9 cellular contexts compared by ENCODE assay signal in the genomic region with DNA sequence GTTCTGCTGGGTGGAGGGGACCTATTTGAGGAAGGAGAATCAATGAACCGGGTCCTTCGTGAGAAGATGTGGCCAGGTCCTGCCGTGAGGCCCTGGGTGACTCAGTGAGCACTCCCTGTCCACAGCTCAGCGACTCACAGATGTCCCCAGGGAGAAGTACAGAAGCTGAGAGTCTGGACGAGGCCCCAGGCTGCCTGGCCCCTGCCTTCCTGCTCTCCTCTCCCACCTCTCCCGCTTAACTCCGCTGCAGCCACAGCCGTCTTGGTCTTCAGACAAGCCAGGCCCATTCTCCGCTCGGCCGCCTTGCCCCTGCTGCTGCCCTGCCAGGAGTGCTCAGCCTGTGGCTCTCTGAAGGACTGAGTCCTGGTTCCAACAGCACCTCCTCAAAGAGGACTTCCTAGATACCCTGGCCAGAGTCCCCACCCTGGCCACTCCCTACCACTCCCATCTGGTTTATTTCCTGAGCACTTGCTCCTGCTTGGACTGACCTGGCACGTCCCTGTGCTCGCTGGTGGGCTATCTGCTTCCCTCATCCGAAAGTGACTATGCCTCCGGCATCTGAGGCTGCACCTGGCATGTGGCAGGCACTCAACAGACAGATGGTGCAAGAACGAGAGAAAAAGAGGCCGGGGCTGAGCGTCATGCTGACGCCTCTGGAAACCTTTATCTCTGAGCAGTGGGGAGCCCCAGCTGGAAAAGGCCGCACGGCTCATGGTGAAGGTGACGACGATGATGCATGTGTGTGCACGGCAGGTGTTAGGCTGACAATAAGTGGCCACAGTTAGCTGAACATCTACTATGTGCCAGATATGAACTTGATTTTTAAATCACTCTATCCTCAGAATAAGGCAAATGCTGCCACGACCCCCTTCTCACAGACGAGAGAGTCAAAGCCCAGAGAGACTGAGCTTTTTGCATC. TPM values are rescaled to one million over a fixed set of nuclear protein-coding genes. Genes with fewer than 3 reads are reported as not detected.
DNase-seq lines count a peak whose midpoint lies in the region; ATAC-seq and TF ChIP-seq lines count a peak whose summit lies in the region.
"Had no signal": no experiment of that assay in that cellular context is flagged by ENCODE, and none has a peak within 500 bp of the region (broad histone marks: within the 10 kb centered on the region; RNA-seq: fewer than 3 reads in every experiment).

No MANE protein-coding gene starts in this region.

- H3K27me3 Mint-ChIP-seq in T-helper 17 cell (peaks cover 7% of the 10 kb centered on the region), MCF 10A (ENCODE audit: insufficient read depth, unreplicated experiment) (peaks cover 34% of the 10 kb centered on the region)

- DNase-seq in A172 (ENCODE audit: low spot score) (peak; percentile 26), T-helper 17 cell (no peak), DMS114 treated with DMSO at 0.1 percent for 48 hours (lab: John Stamatoyannopoulos, UW; ENCODE audit: unreplicated experiment) (no peak), MCF 10A (ENCODE audit: unreplicated experiment) (no peak)
- DNase-seq in activated CD4-positive, alpha-beta T cell treated with anti-CD3 and anti-CD28 coated beads for 1 hour = no peak
- no peak for DNase-seq in stimulated activated naive CD4-positive, alpha-beta T cell (lab: John Stamatoyannopoulos, UW)
- DNase-seq: activated naive CD4-positive, alpha-beta T cell treated with anti-CD3 and anti-CD28 coated beads, Interleukin-2, amount 50 U/mL, for 16 hours had no signal

- POLR2A ChIA-PET in MCF 10A (lab: Yijun Ruan, JAX) = interaction anchor here (0.6 kb wide), 1 partner anchor 297 kb away, joined by 3 read pairs; no protein-coding TSS in a partner anchor

- intact Hi-C loops in MCF 10A (cut with micrococcal nuclease) = no loop called here

- H3K9me3 Mint-ChIP-seq in MCF 10A (ENCODE audit: unreplicated experiment) = no peaks in the 10 kb centered on the region

- ATAC-seq in GM18511 (IDR thresholded peaks at IDR 0.05; ENCODE audit: unreplicated experiment) = peak; percentile 63
- peak; percentile 31 for ATAC-seq in HG03097 (IDR thresholded peaks at IDR 0.05; ENCODE audit: low FRiP score, unreplicated experiment)
- ATAC-seq in T-helper 17 cell = peak; percentile 45

- no peak for TF ChIP-seq CTCF in MCF 10A (IDR thresholded peaks at IDR 0.05; ENCODE audit: unreplicated experiment)

- H3K36me3 Mint-ChIP-seq in T-helper 17 cell (ENCODE audit: low read depth) (no peaks in the 10 kb centered on the region), MCF 10A (ENCODE audit: insufficient read depth, unreplicated experiment) (no peaks in the 10 kb centered on the region)

- H3K27ac Mint-ChIP-seq in T-helper 17 cell = peak overlapping the region; percentile 93
- H3K27ac Mint-ChIP-seq in MCF 10A (ENCODE audit: low read depth, unreplicated experiment) = no peak overlapping the region

- peaks cover 12% of the 10 kb centered on the region for H3K4me1 Mint-ChIP-seq in T-helper 17 cell
- H3K4me1 Mint-ChIP-seq in MCF 10A (ENCODE audit: insufficient read depth, unreplicated experiment) = no peaks in the 10 kb centered on the region

- no TSS peak for BruUV-seq in MCF 10A (replicated peaks; lab: Mats Ljungman, UMichigan)

- H3K4me3 Mint-ChIP-seq in T-helper 17 cell (no peak overlapping the region), MCF 10A (ENCODE audit: unreplicated experiment) (no peak overlapping the region)

- CTCF ChIA-PET in MCF 10A (lab: Yijun Ruan, JAX) = interaction anchor here (0.5 to 2.3 kb wide), 5 partner anchors 11 to 672 kb away, joined by 3 to 8 read pairs (median 5); no protein-coding TSS in a partner anchor

- no peaks in the 10 kb centered on the region for H3K9me3 ChIP-seq in T-helper 17 cell (ENCODE audit: control insufficient read depth, low read length, poor library complexity, severe bottlenecking)

RNA-seq across cellular contexts. Expression of a gene that starts 9.2 kb away (rescaled TPM):
- not detected in 2 replicates for total RNA-seq in A172 (2014; rRNA removed; shearing (Covaris generic))
- total RNA-seq in T-helper 17 cell (1 to 10 TPM in 1 of 2 donors, not detected in 1; 1.1 TPM), MCF 10A (2022) (not detected in 2 replicates)
